Comparison of ENCODE assay signal across 16 cellular contexts in the genomic region with DNA sequence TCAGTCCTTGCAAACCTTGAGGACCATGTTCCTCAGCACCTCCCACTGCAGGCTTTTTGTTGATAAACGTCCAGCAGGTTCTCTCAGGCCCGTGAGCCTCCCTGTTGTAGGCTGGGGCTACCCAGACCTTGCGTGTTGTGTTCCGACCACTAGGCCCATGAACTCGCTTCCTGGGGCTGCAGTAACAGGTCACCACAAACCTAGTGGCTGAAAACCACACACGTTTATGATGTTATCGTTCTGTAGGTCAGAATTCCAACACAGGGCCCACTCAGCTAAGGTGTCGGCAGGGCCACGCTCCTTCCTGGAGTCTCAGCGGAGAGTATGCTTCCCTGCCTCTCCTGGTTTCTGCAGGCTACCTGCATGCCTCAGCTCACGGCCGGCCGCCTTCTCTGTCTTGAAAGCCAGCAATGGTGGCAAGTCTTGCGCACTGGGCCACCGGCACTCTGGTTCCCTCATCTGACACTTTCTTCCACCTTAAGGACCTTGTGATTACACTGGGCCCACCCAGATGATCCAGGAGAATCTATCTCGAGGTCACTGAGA.
"Had no signal": no experiment of that assay in that cellular context is flagged by ENCODE, and none has a peak within 500 bp of the region (broad histone marks: within the 10 kb centered on the region; RNA-seq: fewer than 3 reads in every experiment).

No MANE protein-coding gene starts in this region.

- H3K27ac Mint-ChIP-seq: activated naive CD8-positive, alpha-beta T cell treated with anti-CD3 and anti-CD28 coated beads for 36 hours; activated T-helper 2 cell treated with anti-CD3 and anti-CD28 coated beads, Interferon-gamma antibody, Interleukin-2, Interleukin-4, amounts not matched to agents 10 μg/mL and 5 μg/mL and 100 μg/mL, durations not matched to agents 14 hours and 24 hours and 36 hours; endodermal cell; stimulated activated naive B cell treated with anti-CD40 and anti-IgM and Interleukin-4, amounts not matched to agents 10 μg/mL and 1 μg/mL and 100 μg/mL, for 72 hours had no signal

- H3K4me3 Mint-ChIP-seq: activated naive CD8-positive, alpha-beta T cell treated with anti-CD3 and anti-CD28 coated beads for 36 hours; endodermal cell; stimulated activated naive B cell treated with anti-CD40 and anti-IgM and Interleukin-4, amounts not matched to agents 10 μg/mL and 1 μg/mL and 100 μg/mL, for 72 hours had no signal

- H3K36me3 ChIP-seq: brain microvascular endothelial cell, gastrocnemius medialis, heart left ventricle, neutrophil, upper lobe of left lung had no signal

- H3K4me1 ChIP-seq: upper lobe of left lung had no signal

- H3K27ac ChIP-seq: brain microvascular endothelial cell, gastrocnemius medialis, heart left ventricle, neutrophil, upper lobe of left lung, VCaP had no signal

- H3K9me3 ChIP-seq: gastrocnemius medialis, heart left ventricle, neutrophil, upper lobe of left lung had no signal

- H3K9me3 Mint-ChIP-seq: activated naive CD8-positive, alpha-beta T cell treated with anti-CD3 and anti-CD28 coated beads for 36 hours; activated T-helper 2 cell treated with anti-CD3 and anti-CD28 coated beads, Interferon-gamma antibody, Interleukin-2, Interleukin-4, amounts not matched to agents 10 μg/mL and 5 μg/mL and 100 μg/mL, durations not matched to agents 14 hours and 24 hours and 36 hours; endodermal cell; stimulated activated naive B cell treated with anti-CD40 and anti-IgM and Interleukin-4, amounts not matched to agents 10 μg/mL and 1 μg/mL and 100 μg/mL, for 72 hours had no signal

- H3K27me3 Mint-ChIP-seq: activated naive CD8-positive, alpha-beta T cell treated with anti-CD3 and anti-CD28 coated beads for 36 hours had no signal

- H3K4me3 ChIP-seq: gastrocnemius medialis, heart left ventricle, skin epidermis, upper lobe of left lung had no signal

- H3K4me1 Mint-ChIP-seq: endodermal cell had no signal

- H3K36me3 Mint-ChIP-seq: stimulated activated naive B cell treated with anti-CD40 and anti-IgM and Interleukin-4, amounts not matched to agents 10 μg/mL and 1 μg/mL and 100 μg/mL, for 72 hours had no signal

- DNase-seq: activated CD4-positive, alpha-beta T cell treated with anti-CD3 and anti-CD28 coated beads for 1 hour; activated CD4-positive, alpha-beta T cell treated with anti-CD3 and anti-CD28 coated beads, Interleukin-2, amount 50 U/mL, for 48 hours; activated naive CD8-positive, alpha-beta T cell treated with anti-CD3 and anti-CD28 coated beads for 36 hours; brain microvascular endothelial cell; endodermal cell; gastrocnemius medialis; stimulated activated CD4-positive, alpha-beta T cell treated with anti-CD3 and anti-CD28 coated beads, Interleukin-15, amount 100 ng/mL, for 24 hours; stimulated activated CD4-positive, alpha-beta T cell treated with anti-CD3 and anti-CD28 coated beads, Interleukin-4, amount 100 ng/mL, for 1 hour; stimulated activated naive B cell treated with anti-CD40 and anti-IgM and Interleukin-4, amounts not matched to agents 10 μg/mL and 1 μg/mL and 100 μg/mL, for 72 hours; T-helper 1 cell; upper lobe of left lung had no signal

- H3K27me3 ChIP-seq: brain microvascular endothelial cell, gastrocnemius medialis, heart left ventricle, upper lobe of left lung had no signal
